In genomic region chr6:156777577-156777865, GRCh38 we compare ENCODE assay signal across 8 cellular contexts. TPM values are rescaled to one million over a fixed set of nuclear protein-coding genes. Genes with fewer than 3 reads are reported as not detected.
DNase-seq lines count a peak whose midpoint lies in the region; ATAC-seq and TF ChIP-seq lines count a peak whose summit lies in the region.

No MANE protein-coding gene starts in this region.

- H3K4me3 ChIP-seq in AG04450 (ENCODE audit: low read depth, low read length) (peak overlapping the region; percentile 89), HEK293 (ENCODE audit: low read depth, low read length) (peak overlapping the region; percentile 94)

- CTCF ChIA-PET in AG04450 (lab: Charles Lee) = no interaction called here
- CTCF ChIA-PET in HEK293 (lab: Yijun Ruan, JAX) = interaction anchor here (1.3 kb wide), 1 partner anchor 15 kb away, joined by 4 read pairs; no protein-coding TSS in a partner anchor

- no peak for DNase-seq in AG04450 (ENCODE audit: low read depth, low spot score)
- DNase-seq in mesothelial cell of epicardium (ENCODE audit: low spot score in 2 of 2, unreplicated experiment in 2 of 2) = peak in 1 of 2 experiments; percentile 37
- DNase-seq in NCI-H2196 treated with DMSO at 0.1 percent for 48 hours (lab: John Stamatoyannopoulos, UW; ENCODE audit: unreplicated experiment) = no peak
- no peak for DNase-seq in Ammon's horn (ENCODE audit: low spot score)

- H3K4me1 ChIP-seq in HEK293 (ENCODE audit: control insufficient read depth, insufficient read depth, low read length) = peaks cover 17% of the 10 kb centered on the region

- H3K4me1 Mint-ChIP-seq in brain (peaks cover 61% of the 10 kb centered on the region), mesothelial cell of epicardium (peaks cover 55% of the 10 kb centered on the region)

- H3K36me3 Mint-ChIP-seq in brain = no peaks in the 10 kb centered on the region
- no peaks in the 10 kb centered on the region for H3K36me3 Mint-ChIP-seq in mesothelial cell of epicardium

- no peaks in the 10 kb centered on the region for H3K9me3 ChIP-seq in AG04450 (ENCODE audit: control insufficient read depth, insufficient read depth, low read length)
- no peaks in the 10 kb centered on the region for H3K9me3 ChIP-seq in HEK293 (ENCODE audit: control insufficient read depth, insufficient read depth, low read depth, low read length)

- no peaks in the 10 kb centered on the region for H3K36me3 ChIP-seq in HEK293 (ENCODE audit: control insufficient read depth in 2 of 2, insufficient read depth in 1 of 2, low read length in 2 of 2)

- TF ChIP-seq CTCF in AG04450 (IDR thresholded peaks at IDR 0.05; ENCODE audit: low read depth, low read length) (no peak), HEK293 (tag by site-specific recombination; IDR thresholded peaks at IDR 0.05) (no peak), brain (conservative IDR thresholded peaks at IDR 0.05) (no peak), mesothelial cell of epicardium (IDR thresholded peaks at IDR 0.05; ENCODE audit: unreplicated experiment) (no peak)

- H3K27me3 ChIP-seq in AG04450 (ENCODE audit: control insufficient read depth, insufficient read depth, low read length) = no peaks in the 10 kb centered on the region

- POLR2A ChIA-PET in AG04450 (lab: Yijun Ruan, JAX) (interaction anchor here (2.0 kb wide), 1 partner anchor 91 kb away, joined by 9 read pairs; no protein-coding TSS in a partner anchor), HEK293 (lab: Yijun Ruan, JAX) (interaction anchor here (1.0 kb wide), 1 partner anchor 91 kb away, joined by 5 read pairs; no protein-coding TSS in a partner anchor)

- peak overlapping the region in 4 of 5 experiments; percentile 99 to 100 (median 100) for H3K27ac Mint-ChIP-seq in brain
- H3K27ac Mint-ChIP-seq in mesothelial cell of epicardium = no peak overlapping the region

- H3K27ac ChIP-seq in AG04450 (ENCODE audit: low read depth, low read length) (peak overlapping the region; percentile 78), HEK293 (ENCODE audit: extremely low read depth, low read depth, low read length) (peak overlapping the region; percentile 99)

- H3K4me3 Mint-ChIP-seq in brain (peak overlapping the region in 4 of 5 experiments; percentile 93 to 96 (median 94)), mesothelial cell of epicardium (peak overlapping the region; percentile 88)

- H3K27me3 Mint-ChIP-seq in brain = peaks cover 36% of the 10 kb centered on the region
- H3K27me3 Mint-ChIP-seq in mesothelial cell of epicardium (ENCODE audit: low read depth) = peaks cover 5% of the 10 kb centered on the region

- H3K9me3 Mint-ChIP-seq in brain (no peaks in the 10 kb centered on the region), mesothelial cell of epicardium (no peaks in the 10 kb centered on the region)

- ATAC-seq in GM21526 (IDR thresholded peaks at IDR 0.05; ENCODE audit: low FRiP score, unreplicated experiment) (no peak), GM21360 (IDR thresholded peaks at IDR 0.05; ENCODE audit: unreplicated experiment) (no peak)

TF ChIP-seq in HEK293, 187 proteins besides CTCF, POLR2A, EP300 and RAD21:
- TF ChIP-seq ZNF510 (tag by site-specific recombination; IDR thresholded peaks at IDR 0.05; ENCODE audit: insufficient replicate concordance) (no peak), ZNF76 (tag by site-specific recombination; IDR thresholded peaks at IDR 0.05; ENCODE audit: borderline replicate concordance, low read depth) (peak; percentile 6; the same call in 1 of the 2 replicates), PRDM4 (tag by site-specific recombination; IDR thresholded peaks at IDR 0.05) (no peak), ZNF133 (tag by site-specific recombination; IDR thresholded peaks at IDR 0.05) (no peak), BCL6B (tag by site-specific recombination; IDR thresholded peaks at IDR 0.05) (no peak), ZFP69B (tag by site-specific recombination; IDR thresholded peaks at IDR 0.05) (no peak), ZNF223 (tag by site-specific recombination; IDR thresholded peaks at IDR 0.05) (no peak)

RNA-seq across cellular contexts. Expression of gene ARID1B, which starts 0.3 kb away (rescaled TPM):
- polyA plus RNA-seq in AG04450 (2011; rRNA removed) (19.2 and 21.2 TPM in 2 replicates), brain (ENCODE audit: insufficient read depth, low read depth, low replicate concordance) (35.6 TPM)
- polyA minus RNA-seq in AG04450 (2011; rRNA and poly(A)+ RNA removed) = 116 and 133 TPM in 2 replicates
- 137 to 155 TPM (median 143 TPM) in 3 replicates for total RNA-seq in mesothelial cell of epicardium
